In genomic region chrX:123570011-123570590, GRCh38 we compare ENCODE assay signal across 16 cellular contexts.
"Had no signal": no experiment of that assay in that cellular context is flagged by ENCODE, and none has a peak within 500 bp of the region (broad histone marks: within the 10 kb centered on the region; RNA-seq: fewer than 3 reads in every experiment).

No MANE protein-coding gene starts in this region.

- H3K36me3 ChIP-seq: uterus had no signal

- ATAC-seq: activated CD8-positive, alpha-beta memory T cell treated with anti-CD3 and anti-CD28 coated beads, Interleukin-2, amount 10 ng/mL, durations not matched to agents 7 days and 5 days; effector memory CD8-positive, alpha-beta T cell; foreskin keratinocyte; left colon had no signal

- DNase-seq: activated B cell treated with CpG ODN at 0.5 μM for 24 hours; activated CD4-positive, alpha-beta memory T cell treated with anti-CD3 and anti-CD28 coated beads, Interleukin-2, amount 10 ng/mL, durations not matched to agents 7 days and 5 days; activated CD4-positive, alpha-beta T cell treated with anti-CD3 and anti-CD28 coated beads for 4 hours; activated CD8-positive, alpha-beta memory T cell treated with anti-CD3 and anti-CD28 coated beads, Interleukin-2, amount 10 ng/mL, durations not matched to agents 7 days and 5 days; effector memory CD8-positive, alpha-beta T cell; foreskin keratinocyte; left colon; nephron progenitor cell; occipital lobe; retina; stimulated activated CD4-positive, alpha-beta T cell treated with anti-CD3 and anti-CD28 coated beads, Interleukin-12 subunit alpha, Interleukin-12 subunit beta, amount 100 ng/mL, for 4 hours; stimulated activated CD4-positive, alpha-beta T cell treated with anti-CD3 and anti-CD28 coated beads, Interleukin-1b, Interleukin-23, amount 100 ng/mL, for 48 hours; stimulated activated CD8-positive, alpha-beta memory T cell treated with anti-CD3 and anti-CD28 coated beads, Interleukin-4, amount 100 ng/mL, for 48 hours; stimulated activated naive CD4-positive, alpha-beta T cell; uterus had no signal

- H3K27ac ChIP-seq: foreskin keratinocyte, hepatocyte, uterus had no signal

- H3K4me3 ChIP-seq: hepatocyte, uterus had no signal

- H3K27me3 ChIP-seq: foreskin keratinocyte, hepatocyte, uterus had no signal

- H3K9me3 ChIP-seq: uterus had no signal

- H3K4me1 ChIP-seq: foreskin keratinocyte, uterus had no signal
